Comparison of ENCODE assay signal across 12 cellular contexts in genomic region chr3:93843981-93844380, GRCh38.
DNase-seq lines count a peak whose midpoint lies in the region; ATAC-seq and TF ChIP-seq lines count a peak whose summit lies in the region.
"Had no signal": no experiment of that assay in that cellular context is flagged by ENCODE, and none has a peak within 500 bp of the region (broad histone marks: within the 10 kb centered on the region; RNA-seq: fewer than 3 reads in every experiment).

No MANE protein-coding gene starts in this region.

- peaks cover 5% of the 10 kb centered on the region for H3K9me3 ChIP-seq in mesodermal cell (ENCODE audit: control insufficient read depth, low read length)

- H3K27ac ChIP-seq in mesodermal cell (ENCODE audit: low read depth, low read length, severe bottlenecking), result peak overlapping the region; percentile 8
- H3K27ac ChIP-seq: VCaP had no signal

- no peak for ATAC-seq in GM18868 (IDR thresholded peaks at IDR 0.05; ENCODE audit: unreplicated experiment)

- H3K36me3 ChIP-seq in mesodermal cell (ENCODE audit: control insufficient read depth, insufficient read depth, low read length), result no peaks in the 10 kb centered on the region

- peaks cover 4% of the 10 kb centered on the region for H3K4me1 ChIP-seq in mesodermal cell (ENCODE audit: control insufficient read depth, insufficient read depth, low read length, poor library complexity, severe bottlenecking)

- DNase-seq in AG10803 (ENCODE audit: low read depth) (peak; percentile 92), LHCN-M2 (ENCODE audit: low read depth) (peak; percentile 96), choroid plexus epithelial cell (ENCODE audit: low read depth) (peak; percentile 90), NCI-H2081 treated with DMSO at 0.1 percent for 48 hours (lab: John Stamatoyannopoulos, UW) (no peak)
- DNase-seq in activated CD4-positive, alpha-beta T cell treated with anti-CD3 and anti-CD28 coated beads, Interleukin-2, amount 50 U/mL, for 4 hours, result no peak
- no peak for DNase-seq in activated CD4-positive, alpha-beta T cell treated with anti-CD3 and anti-CD28 coated beads, Interleukin-2, amount 50 U/mL, for 48 hours
- DNase-seq: glutamatergic neuron; NCI-H69; stimulated activated CD4-positive, alpha-beta T cell treated with anti-CD3 and anti-CD28 coated beads, Interleukin-4, amount 100 ng/mL, for 4 hours had no signal

- WGBS in mesodermal cell (ENCODE audit: insufficient coverage in 2 of 2), 2 experiments, result 77% methylated on average over 4 to 5 of the region's 5 CpGs

- TF ChIP-seq CTCF in AG10803 (conservative IDR thresholded peaks at IDR 0.05; ENCODE audit: low read length) (no peak), choroid plexus epithelial cell (conservative IDR thresholded peaks at IDR 0.05; ENCODE audit: low read depth, low read length) (no peak)

- H3K4me3 ChIP-seq in AG10803 (ENCODE audit: low read length) (no peak overlapping the region), choroid plexus epithelial cell (ENCODE audit: low read depth, low read length) (no peak overlapping the region), mesodermal cell (ENCODE audit: extremely low read depth, insufficient read depth, low read length, poor library complexity, severe bottlenecking) (no peak overlapping the region)

Comparison
In these comparisons a context has a peak if more than half of its experiments do, and no peak if none do; other contexts are left out.
1. DNase-seq: peak in AG10803 (single experiment), LHCN-M2 (single experiment) and choroid plexus epithelial cell (single experiment); none in activated CD4-positive, alpha-beta T cell treated with anti-CD3 and anti-CD28 coated beads, Interleukin-2, amount 50 U/mL, for 4 hours (0 of 2), activated CD4-positive, alpha-beta T cell treated with anti-CD3 and anti-CD28 coated beads, Interleukin-2, amount 50 U/mL, for 48 hours (0 of 2) and NCI-H2081 treated with DMSO at 0.1 percent for 48 hours (single experiment).